Comparison of ENCODE assay signal across 8 cellular contexts in genomic region chr4:177442623-177443155, GRCh38. TPM values are rescaled to one million over a fixed set of nuclear protein-coding genes. Genes with fewer than 3 reads are reported as not detected.
A peak's percentile ranks its signal among the peaks of the same experiment; 100 is the strongest.
DNase-seq lines count a peak whose midpoint lies in the region; ATAC-seq, FAIRE-seq and TF ChIP-seq lines count a peak whose summit lies in the region.

No MANE protein-coding gene starts in this region.

- H3K36me3 ChIP-seq in GM12878 (ENCODE audit: control insufficient read depth in 2 of 2, insufficient read depth in 2 of 2, low read length in 1 of 2), result no peaks in the 10 kb centered on the region

- H3K4me2 ChIP-seq in GM12878 (ENCODE audit: control insufficient read depth, insufficient read depth), result peak overlapping the region; percentile 78

- FAIRE-seq in GM12878 (lab: Jason Lieb, UNC), result no peak

- H3K4me3 ChIP-seq in HFF-Myc (replicated peaks; ENCODE audit: low read depth, low read length) (peak overlapping the region; percentile 48), GM12878 (peak overlapping the region; percentile 85)

- TSS peak; percentile 99 for BruUV-seq in GM12878 (replicated peaks; lab: Mats Ljungman, UMichigan)

- no peaks in the 10 kb centered on the region for H3K9me3 ChIP-seq in GM12878 (replicated peaks; ENCODE audit: control insufficient read depth, insufficient read depth, low read length)

- DNase-seq in activated CD4-positive, alpha-beta T cell treated with anti-CD3 and anti-CD28 coated beads for 48 hours, result peak; percentile 6
- no peak for DNase-seq in activated CD4-positive, alpha-beta T cell treated with anti-CD3 and anti-CD28 coated beads, Interleukin-2, amount 50 U/mL, for 4 hours
- DNase-seq in HFF-Myc (ENCODE audit: extremely low read depth, low read depth) (no peak), NCI-H748 treated with DMSO at 0.1 percent for 48 hours (lab: John Stamatoyannopoulos, UW) (peak; percentile 36), GM12878 (ENCODE audit: low read depth, low spot score) (peak; percentile 38), left kidney (ENCODE audit: low read depth, low spot score) (peak; percentile 53), substantia nigra (lab: John Stamatoyannopoulos, UW) (peak in 2 of 49 donors; percentile 48 to 72), NCI-H526 treated with DMSO at 0.1 percent for 48 hours (lab: John Stamatoyannopoulos, UW) (no peak)

- H2AFZ ChIP-seq in GM12878 (ENCODE audit: control insufficient read depth, low read depth, low read length), result peak overlapping the region; percentile 98

- POLR2A ChIA-PET in GM12878 (lab: Charles Lee), result interaction anchor here (0.5 to 2.0 kb wide), 4 partner anchors 10 to 133 kb away, joined by 3 to 10 read pairs (median 8); partner anchors contain the start of gene NEIL3

- CTCF ChIA-PET in GM12878 (lab: Yijun Ruan, JAX), result interaction anchor here (1.3 to 1.4 kb wide), 2 partner anchors 104 to 192 kb away, joined by 3 read pairs; no protein-coding TSS in a partner anchor

- H3K27ac ChIP-seq in GM12878 (ENCODE audit: control insufficient read depth, insufficient read depth) (peak overlapping the region; percentile 89), substantia nigra (ENCODE audit: low read depth, low read length, poor library complexity, severe bottlenecking) (peak overlapping the region; percentile 93)

- H3K4me1 ChIP-seq in GM12878 (ENCODE audit: control insufficient read depth, insufficient read depth, low read length), result no peaks in the 10 kb centered on the region

- H4K20me1 ChIP-seq in GM12878 (ENCODE audit: control insufficient read depth, insufficient read depth), result no peaks in the 10 kb centered on the region

- no peak for TF ChIP-seq EP300 in GM12878 (IDR thresholded peaks at IDR 0.05; ENCODE audit: borderline replicate concordance in 1 of 2, control insufficient read depth in 1 of 2, low read depth in 2 of 2, low read length in 2 of 2)

- TF ChIP-seq POLR2A in GM12878 (IDR thresholded peaks at IDR 0.05; ENCODE audit: low read depth, low read length), result no peak

- no peak for TF ChIP-seq RAD21 in GM12878 (IDR thresholded peaks at IDR 0.05; ENCODE audit: insufficient read depth, low read depth, low read length)

- TF ChIP-seq CTCF in HFF-Myc (IDR thresholded peaks at IDR 0.05; ENCODE audit: low read depth, low read length, missing control alignments) (no peak), GM12878 (IDR thresholded peaks at IDR 0.05 in 2 of 3, conservative IDR thresholded peaks at IDR 0.05 in 1 of 3; ENCODE audit: control insufficient read depth in 2 of 3, extremely low read depth in 1 of 3, insufficient read depth in 1 of 3, low read depth in 3 of 3, low read length in 3 of 3) (no peak)

- ATAC-seq in GM12878, result peak; percentile 35

- intact Hi-C loops in GM12878 (cut with micrococcal nuclease; ENCODE audit: unreplicated experiment), result loop anchor here (5.0 kb wide), 1 partner anchor 130 kb away; no protein-coding TSS in a partner anchor

- RAD21 ChIA-PET in GM12878 (lab: Charles Lee; ENCODE audit: unreplicated experiment), result interaction anchor here (0.9 to 1.8 kb wide), 3 partner anchors 83 to 133 kb away, joined by 3 to 6 read pairs (median 5); partner anchors contain the start of gene NEIL3

- WGBS in GM12878 (ENCODE audit: insufficient coverage, insufficient replicate concordance, low lambda C conversion rate, missing lambda C conversion rate), result 7% methylated on average over 10 of the region's 10 CpGs

- no peaks in the 10 kb centered on the region for H3K27me3 ChIP-seq in GM12878 (replicated peaks in 1 of 2; ENCODE audit: control insufficient read depth in 2 of 2, insufficient read depth in 2 of 2, low read length in 1 of 2)

- H3K79me2 ChIP-seq in GM12878 (ENCODE audit: control insufficient read depth, insufficient read depth, low read length), result peaks cover 2% of the 10 kb centered on the region; the same call in 1 of the 2 replicates

- SMC1A ChIA-PET in GM12878 (lab: Charles Lee; ENCODE audit: uncharacterized antibody, unreplicated experiment), result interaction anchor here (0.6 to 1.7 kb wide), 4 partner anchors 9 to 947 kb away, joined by 3 to 5 read pairs (median 3); partner anchors contain the start of gene NEIL3

- in situ Hi-C loops in GM12878 (cut with MboI), result loop anchor here (5.0 kb wide), 1 partner anchor 135 kb away; the partner anchor contains the start of gene NEIL3

- peak overlapping the region; percentile 86 for H3K9ac ChIP-seq in GM12878 (ENCODE audit: control insufficient read depth, insufficient read depth, low read length)

TF ChIP-seq in GM12878, 131 proteins besides CTCF, POLR2A, EP300 and RAD21 (continues in another document):
- TF ChIP-seq PML (IDR thresholded peaks at IDR 0.05; ENCODE audit: low read length), result peak; percentile 22; the same call in 1 of the 2 replicates
- TF ChIP-seq PAX8 (IDR thresholded peaks at IDR 0.05), result peak; percentile 82; the same call in 1 of the 2 replicates
- TF ChIP-seq YY1 (IDR thresholded peaks at IDR 0.05; ENCODE audit: low read depth, low read length), result peak; percentile 27; the same call in 1 of the 2 replicates
- no peak for TF ChIP-seq RFX5 (IDR thresholded peaks at IDR 0.05; ENCODE audit: low read depth, low read length)
- peak; percentile 9 for TF ChIP-seq RAD51 (IDR thresholded peaks at IDR 0.05)
- TF ChIP-seq SIX5 (IDR thresholded peaks at IDR 0.05; ENCODE audit: low read depth, low read length, severe bottlenecking), result peak; percentile 0
- no peak; the same call in 1 of the 2 replicates for TF ChIP-seq NKRF (conservative IDR thresholded peaks at IDR 0.05)
- peak; percentile 85 for TF ChIP-seq SPI1 (IDR thresholded peaks at IDR 0.05; ENCODE audit: borderline replicate concordance, insufficient read depth, low read depth, low read length)
- 0 out of 2 replicates have a peak, but pooled peaks have one; percentile 8 for TF ChIP-seq MTA2 (IDR thresholded peaks at IDR 0.05; ENCODE audit: low read depth)
- TF ChIP-seq POLR2AphosphoS5 (IDR thresholded peaks at IDR 0.05; ENCODE audit: low read length), result no peak
- TF ChIP-seq NFIC (IDR thresholded peaks at IDR 0.05; ENCODE audit: low read depth, low read length), result peak; percentile 37; the same call in 1 of the 2 replicates
- no peak for TF ChIP-seq SRF (IDR thresholded peaks at IDR 0.05; ENCODE audit: low read depth in 2 of 2, low read length in 2 of 2)
- no peak for TF ChIP-seq MEF2B (IDR thresholded peaks at IDR 0.05; ENCODE audit: partially characterized antibody, poor library complexity, severe bottlenecking)
- TF ChIP-seq ATF2 (IDR thresholded peaks at IDR 0.05; ENCODE audit: low read length), result peak; percentile 13; the same call in 1 of the 2 replicates
- no peak for TF ChIP-seq SUPT20H (IDR thresholded peaks at IDR 0.05; ENCODE audit: borderline replicate concordance, control insufficient read depth, low read depth, low read length)

RNA-seq across cellular contexts. Expression of gene AGA, which starts 0.5 kb away (rescaled TPM):
- total RNA-seq in GM12878 (2013; cell fraction: nucleolus; rRNA removed), result 31.1 and 35.8 TPM in 2 replicates
- 23.0 and 28.9 TPM in 2 replicates for total RNA-seq in GM12878 (2014; rRNA removed)
- total RNA-seq in GM12878 (2014; rRNA removed; fragmentation: Illumina TruSeq; extraction: Trizol), result 35.2 and 35.5 TPM in 2 replicates
- total RNA-seq in GM12878 (2021), result 18.9 and 19.1 TPM in 2 replicates
- 10.0 TPM for polyA plus RNA-seq in GM12878 (2011; ENCODE audit: low read depth)
- 22.5 and 28.7 TPM in 2 replicates for polyA plus RNA-seq in GM12878 (2011; rRNA removed)
- 18.7 and 21.6 TPM in 2 replicates for polyA plus RNA-seq in GM12878 (2011; cell fraction: cytosol; rRNA removed)
- polyA plus RNA-seq in GM12878 (2011; cell fraction: nucleus; rRNA removed), result 22.5 and 24.1 TPM in 2 replicates
- 14.4 and 17.6 TPM in 2 replicates for polyA plus RNA-seq in GM12878 (2012)
- 37.1 and 39.6 TPM in 2 replicates for polyA plus RNA-seq in GM12878 (2014; fragmentation: Illumina TruSeq; extraction: Trizol)
- polyA plus RNA-seq in GM12878 (2014; fragmentation: Nextera tagmentation; extraction: Ambion mirVana), result 10 to 100 TPM; 27.4 to 37.6 TPM
- 17.1 and 20.7 TPM in 2 replicates for polyA plus RNA-seq in GM12878 (2014; rRNA removed)
- polyA plus RNA-seq in GM12878 (2016; fragmentation: Nextera tagmentation; extraction: Ambion mirVana), result 10 to 100 TPM; 23.1 to 25.8 TPM
- 16.0 and 17.2 TPM in 2 replicates for polyA minus RNA-seq in GM12878 (2011; rRNA and poly(A)+ RNA removed)
- 11.2 and 15.0 TPM in 2 replicates for polyA minus RNA-seq in GM12878 (2011; cell fraction: cytosol; rRNA and poly(A)+ RNA removed)
- 6.5 and 10.7 TPM in 2 replicates for polyA minus RNA-seq in GM12878 (2011; cell fraction: nucleus; rRNA and poly(A)+ RNA removed)

Comparison
In these comparisons a context has a peak if more than half of its experiments do, and no peak if none do; other contexts are left out.
1. DNase-seq: peak in activated CD4-positive, alpha-beta T cell treated with anti-CD3 and anti-CD28 coated beads for 48 hours (single experiment), NCI-H748 treated with DMSO at 0.1 percent for 48 hours (single experiment), GM12878 (single experiment) and left kidney (single experiment); none in activated CD4-positive, alpha-beta T cell treated with anti-CD3 and anti-CD28 coated beads, Interleukin-2, amount 50 U/mL, for 4 hours (0 of 2), HFF-Myc (single experiment) and NCI-H526 treated with DMSO at 0.1 percent for 48 hours (single experiment).